1 cellular context compared by ENCODE assay signal in genomic region chr5:111748304-111748763, GRCh38.
TF ChIP-seq lines count a peak whose summit lies in the region.

No MANE protein-coding gene starts in this region.

TF ChIP-seq in IMR-90, 13 proteins besides CTCF, POLR2A, EP300 and RAD21 (continued from another document):
- no peak for TF ChIP-seq USF2 (IDR thresholded peaks at IDR 0.05; ENCODE audit: low read depth, low read length)
TF ChIP-seq in IMR-90: peak in this region for 3.
